ENCODE assay signal across 1 cellular context in the genomic region with DNA sequence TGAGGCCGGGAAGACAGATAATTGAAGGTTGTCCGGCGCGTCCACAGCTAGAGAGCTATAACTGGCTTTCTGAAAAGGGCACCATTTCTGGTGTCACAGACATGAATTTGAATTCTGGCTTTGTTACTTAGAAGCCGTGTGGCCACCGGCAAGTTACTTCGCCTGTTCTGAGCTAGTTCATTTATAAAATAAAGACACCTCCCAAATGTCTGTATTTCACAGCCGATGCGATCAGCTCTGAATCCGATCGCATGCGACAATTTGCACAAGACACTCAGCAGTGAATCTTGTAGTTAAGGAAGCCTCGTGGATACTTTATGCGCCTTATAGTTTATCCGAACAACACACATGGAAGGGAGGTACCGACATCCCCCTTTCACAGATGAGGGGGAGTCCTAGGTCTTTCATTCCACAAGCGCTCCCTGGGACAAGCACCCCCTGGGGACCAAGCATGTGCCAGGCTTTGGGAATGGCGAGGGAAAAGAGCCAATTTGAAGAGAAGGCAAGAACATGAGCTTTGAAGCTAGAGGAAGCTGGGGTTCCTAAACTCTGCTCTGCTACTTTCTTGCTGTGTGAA.
TF ChIP-seq lines count a peak whose summit lies in the region.

No MANE protein-coding gene starts in this region.

TF ChIP-seq in HEK293, 187 proteins besides CTCF, POLR2A, EP300 and RAD21 (continued from another document):
- TF ChIP-seq TSHZ1 (tag by site-specific recombination; IDR thresholded peaks at IDR 0.05; ENCODE audit: borderline replicate concordance) (no peak), ZIC2 (tag by site-specific recombination; IDR thresholded peaks at IDR 0.05) (no peak), MEIS1 (CRISPR knock-in tag; IDR thresholded peaks at IDR 0.05; ENCODE audit: borderline replicate concordance) (no peak), ZNF175 (tag by site-specific recombination; IDR thresholded peaks at IDR 0.05) (no peak)
